In the genomic region with DNA sequence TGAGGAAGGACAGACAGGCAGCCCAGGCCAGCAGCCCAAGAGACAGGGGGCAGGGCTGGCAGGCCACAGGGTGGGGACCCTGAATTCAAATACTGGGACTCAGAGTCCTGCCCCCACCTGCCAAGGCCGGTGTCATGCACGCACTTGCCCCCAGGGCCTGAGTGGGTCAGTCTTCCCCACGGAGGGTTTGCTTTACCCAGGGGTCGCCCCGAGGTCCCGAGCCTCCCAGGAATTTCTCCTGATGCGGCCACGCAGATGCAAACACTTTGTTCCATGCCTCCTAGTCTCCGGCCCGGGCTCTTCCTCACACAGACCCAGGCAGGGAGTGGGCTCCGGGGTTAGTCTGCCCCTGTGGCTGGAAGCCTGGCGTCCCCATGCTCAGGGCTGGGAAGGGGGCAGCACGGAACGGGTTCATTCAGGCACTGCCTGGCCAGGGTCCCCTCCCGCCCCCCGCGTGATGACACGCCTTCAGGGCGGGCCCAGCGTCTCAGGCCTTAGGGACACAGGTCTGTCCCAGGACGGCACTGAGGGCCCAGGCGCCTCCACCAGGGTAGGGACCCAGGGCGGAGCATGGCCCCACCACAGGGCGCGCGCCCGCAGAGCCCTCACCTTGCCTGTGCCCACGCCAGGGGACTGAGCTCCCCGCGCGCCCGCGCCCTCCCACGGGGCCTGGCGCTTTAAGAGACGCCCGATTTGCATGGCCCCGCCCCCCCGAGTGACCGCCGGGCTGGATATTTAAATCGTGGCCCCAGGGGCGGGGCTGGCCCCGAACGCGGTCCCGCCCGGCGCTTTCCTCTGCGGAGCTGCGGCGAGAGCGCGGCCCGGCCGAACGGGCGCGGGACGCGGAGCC, we compare ENCODE assay signal across 1 cellular context.
TF ChIP-seq lines count a peak whose summit lies in the region.

A gene (plus strand): TSS at position 763 of the 850 bp plus-strand sequence. CDS start 220 bp downstream, outside the sequence.

TF ChIP-seq in HepG2, 621 proteins besides CTCF, POLR2A, EP300 and RAD21 (continued from another document and continues in another):
- TF ChIP-seq, protein P1, sequence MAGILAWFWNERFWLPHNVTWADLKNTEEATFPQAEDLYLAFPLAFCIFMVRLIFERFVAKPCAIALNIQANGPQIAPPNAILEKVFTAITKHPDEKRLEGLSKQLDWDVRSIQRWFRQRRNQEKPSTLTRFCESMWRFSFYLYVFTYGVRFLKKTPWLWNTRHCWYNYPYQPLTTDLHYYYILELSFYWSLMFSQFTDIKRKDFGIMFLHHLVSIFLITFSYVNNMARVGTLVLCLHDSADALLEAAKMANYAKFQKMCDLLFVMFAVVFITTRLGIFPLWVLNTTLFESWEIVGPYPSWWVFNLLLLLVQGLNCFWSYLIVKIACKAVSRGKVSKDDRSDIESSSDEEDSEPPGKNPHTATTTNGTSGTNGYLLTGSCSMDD (CRISPR knock-in tag; IDR thresholded peaks at IDR 0.05) = no peak
- no peak for TF ChIP-seq SOX6 (IDR thresholded peaks at IDR 0.05)
- TF ChIP-seq SOX6 (CRISPR knock-in tag; IDR thresholded peaks at IDR 0.05) = peak; percentile 56
- TF ChIP-seq, protein P2, sequence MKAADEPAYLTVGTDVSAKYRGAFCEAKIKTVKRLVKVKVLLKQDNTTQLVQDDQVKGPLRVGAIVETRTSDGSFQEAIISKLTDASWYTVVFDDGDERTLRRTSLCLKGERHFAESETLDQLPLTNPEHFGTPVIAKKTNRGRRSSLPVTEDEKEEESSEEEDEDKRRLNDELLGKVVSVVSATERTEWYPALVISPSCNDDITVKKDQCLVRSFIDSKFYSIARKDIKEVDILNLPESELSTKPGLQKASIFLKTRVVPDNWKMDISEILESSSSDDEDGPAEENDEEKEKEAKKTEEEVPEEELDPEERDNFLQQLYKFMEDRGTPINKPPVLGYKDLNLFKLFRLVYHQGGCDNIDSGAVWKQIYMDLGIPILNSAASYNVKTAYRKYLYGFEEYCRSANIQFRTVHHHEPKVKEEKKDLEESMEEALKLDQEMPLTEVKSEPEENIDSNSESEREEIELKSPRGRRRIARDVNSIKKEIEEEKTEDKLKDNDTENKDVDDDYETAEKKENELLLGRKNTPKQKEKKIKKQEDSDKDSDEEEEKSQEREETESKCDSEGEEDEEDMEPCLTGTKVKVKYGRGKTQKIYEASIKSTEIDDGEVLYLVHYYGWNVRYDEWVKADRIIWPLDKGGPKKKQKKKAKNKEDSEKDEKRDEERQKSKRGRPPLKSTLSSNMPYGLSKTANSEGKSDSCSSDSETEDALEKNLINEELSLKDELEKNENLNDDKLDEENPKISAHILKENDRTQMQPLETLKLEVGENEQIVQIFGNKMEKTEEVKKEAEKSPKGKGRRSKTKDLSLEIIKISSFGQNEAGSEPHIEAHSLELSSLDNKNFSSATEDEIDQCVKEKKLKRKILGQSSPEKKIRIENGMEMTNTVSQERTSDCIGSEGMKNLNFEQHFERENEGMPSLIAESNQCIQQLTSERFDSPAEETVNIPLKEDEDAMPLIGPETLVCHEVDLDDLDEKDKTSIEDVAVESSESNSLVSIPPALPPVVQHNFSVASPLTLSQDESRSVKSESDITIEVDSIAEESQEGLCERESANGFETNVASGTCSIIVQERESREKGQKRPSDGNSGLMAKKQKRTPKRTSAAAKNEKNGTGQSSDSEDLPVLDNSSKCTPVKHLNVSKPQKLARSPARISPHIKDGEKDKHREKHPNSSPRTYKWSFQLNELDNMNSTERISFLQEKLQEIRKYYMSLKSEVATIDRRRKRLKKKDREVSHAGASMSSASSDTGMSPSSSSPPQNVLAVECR (CRISPR knock-in tag; IDR thresholded peaks at IDR 0.05; ENCODE audit: borderline replicate concordance) = peak; percentile 34; the same call in 1 of the 2 replicates
- no peak for TF ChIP-seq RBM22 (optimal IDR thresholded peaks at IDR 0.05; ENCODE audit: low read length)
- TF ChIP-seq CHCHD3 (CRISPR knock-in tag; IDR thresholded peaks at IDR 0.05) = no peak; the same call in 1 of the 2 replicates
- TF ChIP-seq, protein P3, sequence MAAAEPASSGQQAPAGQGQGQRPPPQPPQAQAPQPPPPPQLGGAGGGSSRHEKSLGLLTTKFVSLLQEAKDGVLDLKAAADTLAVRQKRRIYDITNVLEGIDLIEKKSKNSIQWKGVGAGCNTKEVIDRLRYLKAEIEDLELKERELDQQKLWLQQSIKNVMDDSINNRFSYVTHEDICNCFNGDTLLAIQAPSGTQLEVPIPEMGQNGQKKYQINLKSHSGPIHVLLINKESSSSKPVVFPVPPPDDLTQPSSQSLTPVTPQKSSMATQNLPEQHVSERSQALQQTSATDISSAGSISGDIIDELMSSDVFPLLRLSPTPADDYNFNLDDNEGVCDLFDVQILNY (CRISPR knock-in tag; conservative IDR thresholded peaks at IDR 0.05) = 0 out of 2 replicates have a peak, but pooled peaks have one; percentile 37
- TF ChIP-seq, protein P4, sequence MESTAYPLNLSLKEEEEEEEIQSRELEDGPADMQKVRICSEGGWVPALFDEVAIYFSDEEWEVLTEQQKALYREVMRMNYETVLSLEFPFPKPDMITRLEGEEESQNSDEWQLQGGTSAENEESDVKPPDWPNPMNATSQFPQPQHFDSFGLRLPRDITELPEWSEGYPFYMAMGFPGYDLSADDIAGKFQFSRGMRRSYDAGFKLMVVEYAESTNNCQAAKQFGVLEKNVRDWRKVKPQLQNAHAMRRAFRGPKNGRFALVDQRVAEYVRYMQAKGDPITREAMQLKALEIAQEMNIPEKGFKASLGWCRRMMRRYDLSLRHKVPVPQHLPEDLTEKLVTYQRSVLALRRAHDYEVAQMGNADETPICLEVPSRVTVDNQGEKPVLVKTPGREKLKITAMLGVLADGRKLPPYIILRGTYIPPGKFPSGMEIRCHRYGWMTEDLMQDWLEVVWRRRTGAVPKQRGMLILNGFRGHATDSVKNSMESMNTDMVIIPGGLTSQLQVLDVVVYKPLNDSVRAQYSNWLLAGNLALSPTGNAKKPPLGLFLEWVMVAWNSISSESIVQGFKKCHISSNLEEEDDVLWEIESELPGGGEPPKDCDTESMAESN (CRISPR knock-in tag; conservative IDR thresholded peaks at IDR 0.05) = peak; percentile 79
- TF ChIP-seq, protein P5, sequence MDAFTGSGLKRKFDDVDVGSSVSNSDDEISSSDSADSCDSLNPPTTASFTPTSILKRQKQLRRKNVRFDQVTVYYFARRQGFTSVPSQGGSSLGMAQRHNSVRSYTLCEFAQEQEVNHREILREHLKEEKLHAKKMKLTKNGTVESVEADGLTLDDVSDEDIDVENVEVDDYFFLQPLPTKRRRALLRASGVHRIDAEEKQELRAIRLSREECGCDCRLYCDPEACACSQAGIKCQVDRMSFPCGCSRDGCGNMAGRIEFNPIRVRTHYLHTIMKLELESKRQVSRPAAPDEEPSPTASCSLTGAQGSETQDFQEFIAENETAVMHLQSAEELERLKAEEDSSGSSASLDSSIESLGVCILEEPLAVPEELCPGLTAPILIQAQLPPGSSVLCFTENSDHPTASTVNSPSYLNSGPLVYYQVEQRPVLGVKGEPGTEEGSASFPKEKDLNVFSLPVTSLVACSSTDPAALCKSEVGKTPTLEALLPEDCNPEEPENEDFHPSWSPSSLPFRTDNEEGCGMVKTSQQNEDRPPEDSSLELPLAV (CRISPR knock-in tag; conservative IDR thresholded peaks at IDR 0.05; ENCODE audit: low read depth) = no peak
- TF ChIP-seq TOE1 (CRISPR knock-in tag; IDR thresholded peaks at IDR 0.05) = no peak
- no peak for TF ChIP-seq ZNF713 (CRISPR knock-in tag; IDR thresholded peaks at IDR 0.05)
- TF ChIP-seq, protein P6, sequence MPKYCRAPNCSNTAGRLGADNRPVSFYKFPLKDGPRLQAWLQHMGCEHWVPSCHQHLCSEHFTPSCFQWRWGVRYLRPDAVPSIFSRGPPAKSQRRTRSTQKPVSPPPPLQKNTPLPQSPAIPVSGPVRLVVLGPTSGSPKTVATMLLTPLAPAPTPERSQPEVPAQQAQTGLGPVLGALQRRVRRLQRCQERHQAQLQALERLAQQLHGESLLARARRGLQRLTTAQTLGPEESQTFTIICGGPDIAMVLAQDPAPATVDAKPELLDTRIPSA (CRISPR knock-in tag; IDR thresholded peaks at IDR 0.05; ENCODE audit: borderline replicate concordance) = 0 out of 2 replicates have a peak, but pooled peaks have one; percentile 37
- TF ChIP-seq ZNF746 (CRISPR knock-in tag; IDR thresholded peaks at IDR 0.05) = no peak
- TF ChIP-seq, protein P7, sequence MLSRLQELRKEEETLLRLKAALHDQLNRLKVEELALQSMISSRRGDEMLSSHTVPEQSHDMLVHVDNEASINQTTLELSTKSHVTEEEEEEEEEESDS (CRISPR knock-in tag; IDR thresholded peaks at IDR 0.05; ENCODE audit: borderline replicate concordance) = peak; percentile 89
- TF ChIP-seq ZFP82 (CRISPR knock-in tag; IDR thresholded peaks at IDR 0.05; ENCODE audit: borderline replicate concordance) = no peak
- TF ChIP-seq NRL (CRISPR knock-in tag; IDR thresholded peaks at IDR 0.05; ENCODE audit: borderline replicate concordance) = peak; percentile 64; the same call in 1 of the 2 replicates
- TF ChIP-seq RXRB (CRISPR knock-in tag; IDR thresholded peaks at IDR 0.05; ENCODE audit: borderline replicate concordance) = no peak
- TF ChIP-seq, protein P8, sequence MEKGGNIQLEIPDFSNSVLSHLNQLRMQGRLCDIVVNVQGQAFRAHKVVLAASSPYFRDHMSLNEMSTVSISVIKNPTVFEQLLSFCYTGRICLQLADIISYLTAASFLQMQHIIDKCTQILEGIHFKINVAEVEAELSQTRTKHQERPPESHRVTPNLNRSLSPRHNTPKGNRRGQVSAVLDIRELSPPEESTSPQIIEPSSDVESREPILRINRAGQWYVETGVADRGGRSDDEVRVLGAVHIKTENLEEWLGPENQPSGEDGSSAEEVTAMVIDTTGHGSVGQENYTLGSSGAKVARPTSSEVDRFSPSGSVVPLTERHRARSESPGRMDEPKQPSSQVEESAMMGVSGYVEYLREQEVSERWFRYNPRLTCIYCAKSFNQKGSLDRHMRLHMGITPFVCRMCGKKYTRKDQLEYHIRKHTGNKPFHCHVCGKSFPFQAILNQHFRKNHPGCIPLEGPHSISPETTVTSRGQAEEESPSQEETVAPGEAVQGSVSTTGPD (CRISPR knock-in tag; IDR thresholded peaks at IDR 0.05) = no peak
- peak; percentile 79; the same call in 1 of the 2 replicates for TF ChIP-seq ZNF776 (CRISPR knock-in tag; IDR thresholded peaks at IDR 0.05)
- no peak for TF ChIP-seq ZNF589 (CRISPR knock-in tag; conservative IDR thresholded peaks at IDR 0.05)
- TF ChIP-seq, protein P9, sequence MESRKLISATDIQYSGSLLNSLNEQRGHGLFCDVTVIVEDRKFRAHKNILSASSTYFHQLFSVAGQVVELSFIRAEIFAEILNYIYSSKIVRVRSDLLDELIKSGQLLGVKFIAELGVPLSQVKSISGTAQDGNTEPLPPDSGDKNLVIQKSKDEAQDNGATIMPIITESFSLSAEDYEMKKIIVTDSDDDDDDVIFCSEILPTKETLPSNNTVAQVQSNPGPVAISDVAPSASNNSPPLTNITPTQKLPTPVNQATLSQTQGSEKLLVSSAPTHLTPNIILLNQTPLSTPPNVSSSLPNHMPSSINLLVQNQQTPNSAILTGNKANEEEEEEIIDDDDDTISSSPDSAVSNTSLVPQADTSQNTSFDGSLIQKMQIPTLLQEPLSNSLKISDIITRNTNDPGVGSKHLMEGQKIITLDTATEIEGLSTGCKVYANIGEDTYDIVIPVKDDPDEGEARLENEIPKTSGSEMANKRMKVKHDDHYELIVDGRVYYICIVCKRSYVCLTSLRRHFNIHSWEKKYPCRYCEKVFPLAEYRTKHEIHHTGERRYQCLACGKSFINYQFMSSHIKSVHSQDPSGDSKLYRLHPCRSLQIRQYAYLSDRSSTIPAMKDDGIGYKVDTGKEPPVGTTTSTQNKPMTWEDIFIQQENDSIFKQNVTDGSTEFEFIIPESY (CRISPR knock-in tag; IDR thresholded peaks at IDR 0.05) = no peak
- TF ChIP-seq, protein P10, sequence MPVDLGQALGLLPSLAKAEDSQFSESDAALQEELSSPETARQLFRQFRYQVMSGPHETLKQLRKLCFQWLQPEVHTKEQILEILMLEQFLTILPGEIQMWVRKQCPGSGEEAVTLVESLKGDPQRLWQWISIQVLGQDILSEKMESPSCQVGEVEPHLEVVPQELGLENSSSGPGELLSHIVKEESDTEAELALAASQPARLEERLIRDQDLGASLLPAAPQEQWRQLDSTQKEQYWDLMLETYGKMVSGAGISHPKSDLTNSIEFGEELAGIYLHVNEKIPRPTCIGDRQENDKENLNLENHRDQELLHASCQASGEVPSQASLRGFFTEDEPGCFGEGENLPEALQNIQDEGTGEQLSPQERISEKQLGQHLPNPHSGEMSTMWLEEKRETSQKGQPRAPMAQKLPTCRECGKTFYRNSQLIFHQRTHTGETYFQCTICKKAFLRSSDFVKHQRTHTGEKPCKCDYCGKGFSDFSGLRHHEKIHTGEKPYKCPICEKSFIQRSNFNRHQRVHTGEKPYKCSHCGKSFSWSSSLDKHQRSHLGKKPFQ (CRISPR knock-in tag; IDR thresholded peaks at IDR 0.05; ENCODE audit: insufficient replicate concordance) = no peak
- TF ChIP-seq ZNF143 (CRISPR knock-in tag; IDR thresholded peaks at IDR 0.05) = peak; percentile 46; the same call in 1 of the 2 replicates
- TF ChIP-seq ZNF326 (CRISPR knock-in tag; IDR thresholded peaks at IDR 0.05; ENCODE audit: borderline replicate concordance) = no peak
- peak; percentile 47; the same call in 1 of the 2 replicates for TF ChIP-seq ARNT2 (CRISPR knock-in tag; IDR thresholded peaks at IDR 0.05; ENCODE audit: low read depth)
- TF ChIP-seq, protein P11, sequence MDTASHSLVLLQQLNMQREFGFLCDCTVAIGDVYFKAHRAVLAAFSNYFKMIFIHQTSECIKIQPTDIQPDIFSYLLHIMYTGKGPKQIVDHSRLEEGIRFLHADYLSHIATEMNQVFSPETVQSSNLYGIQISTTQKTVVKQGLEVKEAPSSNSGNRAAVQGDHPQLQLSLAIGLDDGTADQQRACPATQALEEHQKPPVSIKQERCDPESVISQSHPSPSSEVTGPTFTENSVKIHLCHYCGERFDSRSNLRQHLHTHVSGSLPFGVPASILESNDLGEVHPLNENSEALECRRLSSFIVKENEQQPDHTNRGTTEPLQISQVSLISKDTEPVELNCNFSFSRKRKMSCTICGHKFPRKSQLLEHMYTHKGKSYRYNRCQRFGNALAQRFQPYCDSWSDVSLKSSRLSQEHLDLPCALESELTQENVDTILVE (CRISPR knock-in tag; IDR thresholded peaks at IDR 0.05) = no peak; the same call in 1 of the 2 replicates
- TF ChIP-seq, protein P12, sequence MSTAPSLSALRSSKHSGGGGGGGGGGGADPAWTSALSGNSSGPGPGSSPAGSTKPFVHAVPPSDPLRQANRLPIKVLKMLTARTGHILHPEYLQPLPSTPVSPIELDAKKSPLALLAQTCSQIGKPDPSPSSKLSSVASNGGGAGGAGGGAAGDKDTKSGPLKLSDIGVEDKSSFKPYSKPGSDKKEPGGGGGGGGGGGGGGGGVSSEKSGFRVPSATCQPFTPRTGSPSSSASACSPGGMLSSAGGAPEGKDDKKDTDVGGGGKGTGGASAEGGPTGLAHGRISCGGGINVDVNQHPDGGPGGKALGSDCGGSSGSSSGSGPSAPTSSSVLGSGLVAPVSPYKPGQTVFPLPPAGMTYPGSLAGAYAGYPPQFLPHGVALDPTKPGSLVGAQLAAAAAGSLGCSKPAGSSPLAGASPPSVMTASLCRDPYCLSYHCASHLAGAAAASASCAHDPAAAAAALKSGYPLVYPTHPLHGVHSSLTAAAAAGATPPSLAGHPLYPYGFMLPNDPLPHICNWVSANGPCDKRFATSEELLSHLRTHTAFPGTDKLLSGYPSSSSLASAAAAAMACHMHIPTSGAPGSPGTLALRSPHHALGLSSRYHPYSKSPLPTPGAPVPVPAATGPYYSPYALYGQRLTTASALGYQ (CRISPR knock-in tag; IDR thresholded peaks at IDR 0.05) = no peak
- peak; percentile 68 for TF ChIP-seq ZNF891 (CRISPR knock-in tag; IDR thresholded peaks at IDR 0.05)
- TF ChIP-seq, protein P13, sequence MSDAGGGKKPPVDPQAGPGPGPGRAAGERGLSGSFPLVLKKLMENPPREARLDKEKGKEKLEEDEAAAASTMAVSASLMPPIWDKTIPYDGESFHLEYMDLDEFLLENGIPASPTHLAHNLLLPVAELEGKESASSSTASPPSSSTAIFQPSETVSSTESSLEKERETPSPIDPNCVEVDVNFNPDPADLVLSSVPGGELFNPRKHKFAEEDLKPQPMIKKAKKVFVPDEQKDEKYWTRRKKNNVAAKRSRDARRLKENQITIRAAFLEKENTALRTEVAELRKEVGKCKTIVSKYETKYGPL (CRISPR knock-in tag; IDR thresholded peaks at IDR 0.05) = no peak
